In genomic region chr17:75706042-75706728, GRCh38 we compare ENCODE assay signal across 21 cellular contexts. TPM values are rescaled to one million over a fixed set of nuclear protein-coding genes. Genes with fewer than 3 reads are reported as not detected.
DNase-seq lines count a peak whose midpoint lies in the region; ATAC-seq, FAIRE-seq and TF ChIP-seq lines count a peak whose summit lies in the region.
"Had no signal": no experiment of that assay in that cellular context is flagged by ENCODE, and none has a peak within 500 bp of the region (broad histone marks: within the 10 kb centered on the region; RNA-seq: fewer than 3 reads in every experiment).

No MANE protein-coding gene starts in this region.

- dilution Hi-C loops in keratinocyte (cut with MboI; ENCODE audit: extremely low pct_ligation_motif_present, low sequenced_read_pairs), result no loop called here

- intact Hi-C loops in OCI-LY7 (cut with micrococcal nuclease; ENCODE audit: unreplicated experiment), result no loop called here
- intact Hi-C loops in upper lobe of right lung (cut with DNase I), result no loop called here
- intact Hi-C loops in CD8-positive, alpha-beta T cell (cut with DNase I, micrococcal nuclease), result no loop called here

- no peak for FAIRE-seq in keratinocyte (lab: Jason Lieb, UNC)
- FAIRE-seq: colon, D721Med, frontal cortex had no signal

- H3K9me3 ChIP-seq in OCI-LY7 (ENCODE audit: low read length), result no peaks in the 10 kb centered on the region
- H3K9me3 ChIP-seq in keratinocyte (ENCODE audit: control insufficient read depth, low read depth, low read length), result no peaks in the 10 kb centered on the region
- no peaks in the 10 kb centered on the region for H3K9me3 ChIP-seq in upper lobe of right lung
- H3K9me3 ChIP-seq in CD8-positive, alpha-beta T cell (ENCODE audit: low read length), result no peaks in the 10 kb centered on the region

- POLR2A ChIA-PET in OCI-LY7 (lab: Charles Lee), result no interaction called here
- POLR2A ChIA-PET in CD8-positive, alpha-beta T cell (lab: Charles Lee), result no interaction called here

- 0 out of 2 replicates have a peak, but pooled peaks have one; percentile 21 for TF ChIP-seq CTCF in OCI-LY7 (conservative IDR thresholded peaks at IDR 0.05; ENCODE audit: low read length)
- no peak for TF ChIP-seq CTCF in keratinocyte (optimal IDR thresholded peaks at IDR 0.05 in 1 of 3, IDR thresholded peaks at IDR 0.05 in 1 of 3, conservative IDR thresholded peaks at IDR 0.05 in 1 of 3; ENCODE audit: extremely low read depth in 1 of 3, insufficient read depth in 2 of 3, low read length in 3 of 3)
- TF ChIP-seq CTCF in upper lobe of right lung (IDR thresholded peaks at IDR 0.05), result no peak
- TF ChIP-seq CTCF in CD8-positive, alpha-beta T cell (IDR thresholded peaks at IDR 0.05), result no peak

- H3K27ac Mint-ChIP-seq in CD8-positive, alpha-beta T cell, result no peak overlapping the region
- H3K27ac Mint-ChIP-seq: B cell had no signal

- ATAC-seq in upper lobe of right lung (no peak), HG02840 (IDR thresholded peaks at IDR 0.05; ENCODE audit: low FRiP score, unreplicated experiment) (no peak)
- no peak for ATAC-seq in CD8-positive, alpha-beta T cell

- no peaks in the 10 kb centered on the region for H3K9me2 ChIP-seq in OCI-LY7 (ENCODE audit: insufficient read depth, low read length)

- no peaks in the 10 kb centered on the region for H3K79me2 ChIP-seq in OCI-LY7 (ENCODE audit: insufficient read depth, low read depth, low read length)
- peaks cover 2% of the 10 kb centered on the region for H3K79me2 ChIP-seq in keratinocyte (ENCODE audit: control insufficient read depth, insufficient read depth, low read length)

- H3K4me1 Mint-ChIP-seq in CD8-positive, alpha-beta T cell (ENCODE audit: low read depth), result no peaks in the 10 kb centered on the region

- H3K36me3 ChIP-seq in OCI-LY7 (ENCODE audit: insufficient read depth, low read length) (peaks cover 77% of the 10 kb centered on the region), keratinocyte (ENCODE audit: control insufficient read depth in 2 of 2, extremely low read depth in 1 of 2, insufficient read depth in 2 of 2, low read length in 2 of 2) (peaks cover 45 to 67% of the 10 kb centered on the region in 2 experiments), upper lobe of right lung (peaks cover 71% of the 10 kb centered on the region)
- H3K36me3 ChIP-seq in CD8-positive, alpha-beta T cell (ENCODE audit: insufficient read depth, low read length), result peaks cover 52% of the 10 kb centered on the region

- H3K4me1 ChIP-seq in OCI-LY7 (ENCODE audit: insufficient read depth, low read length, poor library complexity, severe bottlenecking), result no peaks in the 10 kb centered on the region
- H3K4me1 ChIP-seq in keratinocyte (ENCODE audit: control insufficient read depth, extremely low read depth, insufficient read depth, low read length), result peaks cover 33% of the 10 kb centered on the region
- H3K4me1 ChIP-seq in upper lobe of right lung, result peaks cover 12% of the 10 kb centered on the region
- no peaks in the 10 kb centered on the region for H3K4me1 ChIP-seq in CD8-positive, alpha-beta T cell (ENCODE audit: insufficient read depth, low read length)
- H3K4me1 ChIP-seq: parathyroid adenoma had no signal

- peaks cover 73% of the 10 kb centered on the region for H3K36me3 Mint-ChIP-seq in CD8-positive, alpha-beta T cell

- no peak overlapping the region for H3K4me3 Mint-ChIP-seq in CD8-positive, alpha-beta T cell
- H3K4me3 Mint-ChIP-seq: B cell had no signal

- no peak overlapping the region for H2AFZ ChIP-seq in OCI-LY7 (ENCODE audit: low read length)
- H2AFZ ChIP-seq in keratinocyte (ENCODE audit: control insufficient read depth, low read length), result no peak overlapping the region
- H2AFZ ChIP-seq: parathyroid adenoma had no signal

- H3K27me3 Mint-ChIP-seq in CD8-positive, alpha-beta T cell (ENCODE audit: low read depth), result no peaks in the 10 kb centered on the region
- H3K27me3 Mint-ChIP-seq: B cell had no signal

- H3K27ac ChIP-seq in OCI-LY7 (ENCODE audit: low read depth, low read length, poor library complexity, severe bottlenecking) (no peak overlapping the region), caudate nucleus (ENCODE audit: low read depth, low read length) (peak overlapping the region; percentile 80), keratinocyte (ENCODE audit: control insufficient read depth, insufficient read depth, low read length) (peak overlapping the region; percentile 63), upper lobe of right lung (peak overlapping the region; percentile 40)
- no peak overlapping the region for H3K27ac ChIP-seq in CD8-positive, alpha-beta T cell (ENCODE audit: low read depth, low read length)
- H3K27ac ChIP-seq: parathyroid adenoma had no signal

- H3K4me2 ChIP-seq in OCI-LY7 (ENCODE audit: low read length), result no peak overlapping the region
- H3K4me2 ChIP-seq in keratinocyte (ENCODE audit: control insufficient read depth, extremely low read depth, insufficient read depth, low read depth, low read length), result no peak overlapping the region

- CTCF ChIA-PET in OCI-LY7 (lab: Charles Lee; ENCODE audit: unreplicated experiment), result interaction anchor here (1.2 kb wide), 1 partner anchor 16 kb away, joined by 3 read pairs; no protein-coding TSS in a partner anchor
- CTCF ChIA-PET in CD8-positive, alpha-beta T cell (lab: Charles Lee), result interaction anchor here (0.5 to 1.3 kb wide), 2 partner anchors 43 to 359 kb away, joined by 3 read pairs; no protein-coding TSS in a partner anchor

- no peak overlapping the region for H3K4me3 ChIP-seq in OCI-LY7 (ENCODE audit: low read depth, low read length, poor library complexity, severe bottlenecking)
- H3K4me3 ChIP-seq in keratinocyte (ENCODE audit: control insufficient read depth in 2 of 3, extremely low read depth in 1 of 3, insufficient read depth in 2 of 3, low read depth in 1 of 3, low read length in 3 of 3), result no peak overlapping the region
- no peak overlapping the region for H3K4me3 ChIP-seq in upper lobe of right lung
- H3K4me3 ChIP-seq in CD8-positive, alpha-beta T cell (ENCODE audit: low read depth, low read length), result no peak overlapping the region
- H3K4me3 ChIP-seq: lung had no signal

- no peaks in the 10 kb centered on the region for H4K20me1 ChIP-seq in OCI-LY7 (ENCODE audit: insufficient read depth, low read length)
- H4K20me1 ChIP-seq in keratinocyte (ENCODE audit: control insufficient read depth, extremely low read depth, insufficient read depth, low read length), result no peaks in the 10 kb centered on the region

- H3K9me3 Mint-ChIP-seq in CD8-positive, alpha-beta T cell, result no peaks in the 10 kb centered on the region

- BruUV-seq in OCI-LY7 (replicated peaks; lab: Mats Ljungman, UMichigan), result TSS peak; percentile 39

- peaks cover 2% of the 10 kb centered on the region for H3K9me1 ChIP-seq in keratinocyte (ENCODE audit: control insufficient read depth, extremely low read depth, insufficient read depth, low read length)

- H3K27me3 ChIP-seq in keratinocyte (ENCODE audit: control insufficient read depth, extremely low read depth, insufficient read depth, low read length), result no peaks in the 10 kb centered on the region
- H3K27me3 ChIP-seq in upper lobe of right lung, result no peaks in the 10 kb centered on the region
- H3K27me3 ChIP-seq in CD8-positive, alpha-beta T cell (ENCODE audit: insufficient read depth, low read length), result no peaks in the 10 kb centered on the region

- no peak overlapping the region for H3K9ac ChIP-seq in keratinocyte (ENCODE audit: control insufficient read depth, extremely low read depth, insufficient read depth, low read length)
- H3K9ac ChIP-seq: parathyroid adenoma had no signal

- DNase-seq in OCI-LY7 (ENCODE audit: low spot score), result no peak
- no peak for DNase-seq in caudate nucleus (lab: John Stamatoyannopoulos, UW)
- DNase-seq in keratinocyte (ENCODE audit: low read depth, low spot score), result no peak
- DNase-seq in upper lobe of right lung, result no peak
- DNase-seq in CD8-positive, alpha-beta T cell, result no peak
- DNase-seq in NCI-H226, result no peak
- DNase-seq: activated CD4-positive, alpha-beta T cell treated with anti-CD3 and anti-CD28 coated beads, Interleukin-2, amount 50 U/mL, for 1 hour; activated gamma-delta T cell treated with Interleukin-2 at 50 U/mL for 16 hours; amniotic stem cell; Karpas-422; NCI-H1092 treated with DMSO at 0.1 percent for 48 hours; NCI-H526 treated with DMSO at 0.1 percent for 48 hours; OCI-M1; stimulated activated CD4-positive, alpha-beta T cell treated with anti-CD3 and anti-CD28 coated beads, Interleukin-4, amount 100 ng/mL, for 1 hour had no signal

RNA-seq across cellular contexts. Expression of gene ITGB4, which starts 15.1 kb away (rescaled TPM):
- 0.66 and 2.0 TPM in 2 replicates for total RNA-seq in OCI-LY7 (2014; rRNA removed; shearing (Covaris generic))
- total RNA-seq in OCI-LY7 (2022) (1.9 and 3.9 TPM in 2 replicates), upper lobe of right lung (82.2 TPM)
- polyA plus RNA-seq in keratinocyte, result 761 to 1,084 TPM (median 1,039 TPM) in 3 replicates
- 357 TPM for polyA plus RNA-seq in keratinocyte (2011; ENCODE audit: low read depth)
- 399 and 802 TPM in 2 replicates for polyA plus RNA-seq in keratinocyte (2011; cell fraction: cytosol; rRNA removed)
- polyA plus RNA-seq in keratinocyte (2011; cell fraction: nucleus; rRNA removed), result 3,183 and 4,055 TPM in 2 replicates
- polyA plus RNA-seq in keratinocyte (2012; ENCODE audit: low replicate concordance), result 790 and 2,344 TPM in 2 replicates
- 1,878 to 7,870 TPM (median 1,919 TPM) in 3 replicates for polyA minus RNA-seq in keratinocyte
- polyA minus RNA-seq in keratinocyte (2011; cell fraction: cytosol; rRNA and poly(A)+ RNA removed), result 2,383 TPM
- polyA minus RNA-seq in keratinocyte (2011; cell fraction: nucleus; rRNA and poly(A)+ RNA removed), result 4,240 and 4,449 TPM in 2 replicates
- total RNA-seq in CD8-positive, alpha-beta T cell, result 1 to 10 TPM; 1.2 to 2.3 TPM

RNA-seq across cellular contexts. Expression of gene SAP30BP, which starts 39.0 kb away (rescaled TPM):
- 122 and 127 TPM in 2 replicates for total RNA-seq in OCI-LY7 (2014; rRNA removed; shearing (Covaris generic))
- total RNA-seq in OCI-LY7 (2022), result 180 and 187 TPM in 2 replicates
- 99.0 to 103 TPM (median 101 TPM) in 3 replicates for polyA plus RNA-seq in keratinocyte
- 115 TPM for polyA plus RNA-seq in keratinocyte (2011; ENCODE audit: low read depth)
- polyA plus RNA-seq in keratinocyte (2011; cell fraction: cytosol; rRNA removed), result 97.8 and 111 TPM in 2 replicates
- 174 and 189 TPM in 2 replicates for polyA plus RNA-seq in keratinocyte (2011; cell fraction: nucleus; rRNA removed)
- polyA plus RNA-seq in keratinocyte (2012; ENCODE audit: low replicate concordance), result 80.5 and 96.0 TPM in 2 replicates
- 44.9 to 68.4 TPM (median 58.9 TPM) in 3 replicates for polyA minus RNA-seq in keratinocyte
- polyA minus RNA-seq in keratinocyte (2011; cell fraction: cytosol; rRNA and poly(A)+ RNA removed), result 52.4 TPM
- 43.7 and 56.2 TPM in 2 replicates for polyA minus RNA-seq in keratinocyte (2011; cell fraction: nucleus; rRNA and poly(A)+ RNA removed)
- 71.4 TPM for total RNA-seq in upper lobe of right lung
- 100 to 1,000 TPM; 303 to 305 TPM for total RNA-seq in CD8-positive, alpha-beta T cell

RNA-seq across cellular contexts. Expression of gene RECQL5, which starts 39.2 kb away (rescaled TPM):
- total RNA-seq in OCI-LY7 (2014; rRNA removed; shearing (Covaris generic)), result 90.0 and 91.9 TPM in 2 replicates
- total RNA-seq in OCI-LY7 (2022) (133 and 139 TPM in 2 replicates), upper lobe of right lung (43.1 TPM)
- polyA plus RNA-seq in keratinocyte, result 11.9 to 15.8 TPM (median 12.9 TPM) in 3 replicates
- 5.9 TPM for polyA plus RNA-seq in keratinocyte (2011; ENCODE audit: low read depth)
- polyA plus RNA-seq in keratinocyte (2011; cell fraction: cytosol; rRNA removed), result 5.3 and 5.5 TPM in 2 replicates
- 80.9 and 96.7 TPM in 2 replicates for polyA plus RNA-seq in keratinocyte (2011; cell fraction: nucleus; rRNA removed)
- 16.7 and 20.5 TPM in 2 replicates for polyA plus RNA-seq in keratinocyte (2012; ENCODE audit: low replicate concordance)
- 31.0 to 53.1 TPM (median 38.4 TPM) in 3 replicates for polyA minus RNA-seq in keratinocyte
- 11.1 TPM for polyA minus RNA-seq in keratinocyte (2011; cell fraction: cytosol; rRNA and poly(A)+ RNA removed)
- 35.5 and 43.4 TPM in 2 replicates for polyA minus RNA-seq in keratinocyte (2011; cell fraction: nucleus; rRNA and poly(A)+ RNA removed)
- total RNA-seq in CD8-positive, alpha-beta T cell, result 10 to 100 TPM; 11.2 to 13.2 TPM

RNA-seq across cellular contexts. Expression of gene GALK1, which starts 58.8 kb away (rescaled TPM):
- total RNA-seq in OCI-LY7 (2014; rRNA removed; shearing (Covaris generic)), result 88.2 and 99.4 TPM in 2 replicates
- total RNA-seq in OCI-LY7 (2022) (74.8 and 76.5 TPM in 2 replicates), upper lobe of right lung (31.6 TPM)
- 1.1 to 5.2 TPM (median 1.3 TPM) in 3 replicates for polyA plus RNA-seq in keratinocyte
- polyA plus RNA-seq in keratinocyte (2011; ENCODE audit: low read depth), result 1.7 TPM
- 0.78 and 2.1 TPM in 2 replicates for polyA plus RNA-seq in keratinocyte (2011; cell fraction: cytosol; rRNA removed)
- 1.9 and 2.7 TPM in 2 replicates for polyA plus RNA-seq in keratinocyte (2011; cell fraction: nucleus; rRNA removed)
- 3.2 and 6.6 TPM in 2 replicates for polyA plus RNA-seq in keratinocyte (2012; ENCODE audit: low replicate concordance)
- polyA minus RNA-seq in keratinocyte, result 1.9 to 4.6 TPM (median 3.0 TPM) in 3 replicates
- polyA minus RNA-seq in keratinocyte (2011; cell fraction: cytosol; rRNA and poly(A)+ RNA removed), result 16.7 TPM
- 3.6 and 4.4 TPM in 2 replicates for polyA minus RNA-seq in keratinocyte (2011; cell fraction: nucleus; rRNA and poly(A)+ RNA removed)
- 1 to 10 TPM; 3.4 to 3.7 TPM for total RNA-seq in CD8-positive, alpha-beta T cell

Comparison
In these comparisons a context has a peak if more than half of its experiments do, and no peak if none do; other contexts are left out.
1. H3K27ac ChIP-seq: peak in caudate nucleus (single experiment), keratinocyte (single experiment) and upper lobe of right lung (single experiment); none in OCI-LY7 (single experiment) and CD8-positive, alpha-beta T cell (single experiment).
2. RNA of gene ITGB4, which starts 15.1 kb away (total RNA-seq): 82.2 TPM in upper lobe of right lung (single experiment); 0.66 to 3.9 TPM in OCI-LY7 and 1.2 to 2.3 TPM in CD8-positive, alpha-beta T cell; every median in the first group is over 10 times any median in the second.